Comparison of ENCODE assay signal across 9 cellular contexts in genomic region chr10:37895674-37896073, GRCh38.
"Had no signal": no experiment of that assay in that cellular context is flagged by ENCODE, and none has a peak within 500 bp of the region (broad histone marks: within the 10 kb centered on the region; RNA-seq: fewer than 3 reads in every experiment).

No MANE protein-coding gene starts in this region.

- H3K4me1 Mint-ChIP-seq: H9, IgD-negative memory B cell had no signal

- H3K9ac ChIP-seq: GM23248 had no signal

- H3K36me3 Mint-ChIP-seq: IgD-negative memory B cell had no signal

- H3K4me3 ChIP-seq: GM23248 had no signal

- ATAC-seq: HepG2 had no signal

- DNase-seq: GM23248, GOT3, H9, HCEC 1CT, KG1 had no signal

- H3K4me3 Mint-ChIP-seq: H9, IgD-negative memory B cell had no signal

- H3K27ac Mint-ChIP-seq: H9, IgD-negative memory B cell had no signal

- H3K27ac ChIP-seq: GM23248, HL-60 had no signal

- H3K27me3 Mint-ChIP-seq: IgD-negative memory B cell had no signal

- H2AFZ ChIP-seq: GM23248 had no signal

- FAIRE-seq: H54, HepG2 had no signal
